In the genomic region with DNA sequence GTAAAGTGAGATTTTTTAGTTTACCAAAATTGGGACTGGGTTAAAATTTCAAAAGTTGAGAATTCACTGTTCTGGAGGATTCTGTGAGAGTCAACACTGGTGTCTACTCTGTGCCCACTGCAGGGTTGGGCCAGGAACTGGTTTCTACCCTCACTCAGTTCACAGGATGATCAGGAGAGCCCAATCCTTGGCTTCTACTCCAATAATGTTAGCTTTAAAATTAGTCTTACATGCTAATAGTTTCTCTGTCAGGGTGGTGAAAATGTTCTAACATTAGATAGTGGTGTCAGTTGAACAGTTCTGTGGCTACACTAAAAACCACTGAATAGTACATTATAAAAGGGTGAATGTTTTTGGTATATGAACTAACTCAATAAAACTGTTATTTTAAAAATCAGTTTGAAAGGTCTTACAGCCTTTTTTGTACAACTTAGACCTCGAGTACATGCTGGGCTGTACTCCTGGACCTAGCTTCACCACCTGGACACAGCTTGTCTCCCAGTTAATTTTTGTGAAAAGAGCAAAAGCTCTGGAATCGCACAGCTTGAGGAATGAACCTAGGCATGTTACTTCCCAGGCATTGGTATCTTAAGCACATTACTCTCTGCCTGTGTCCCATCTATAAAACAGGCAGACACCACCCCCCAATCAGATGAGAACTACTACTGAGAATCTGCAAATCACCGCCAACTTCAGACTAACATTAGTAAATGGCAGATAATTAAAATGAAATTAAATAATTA, we compare ENCODE assay signal across 12 cellular contexts. TPM values are rescaled to one million over a fixed set of nuclear protein-coding genes. Genes with fewer than 3 reads are reported as not detected.
DNase-seq lines count a peak whose midpoint lies in the region; ATAC-seq, FAIRE-seq and TF ChIP-seq lines count a peak whose summit lies in the region.
"Had no signal": no experiment of that assay in that cellular context is flagged by ENCODE, and none has a peak within 500 bp of the region (broad histone marks: within the 10 kb centered on the region; RNA-seq: fewer than 3 reads in every experiment).

No MANE protein-coding gene starts in this region.

- no peak for FAIRE-seq in A549 (lab: Jason Lieb, UNC)

- WGBS in A549 (ENCODE audit: missing lambda C conversion rate): 87% methylated on average over 3 of the region's 3 CpGs

- peaks cover 30% of the 10 kb centered on the region for H3K4me1 ChIP-seq in A549
- H3K4me1 ChIP-seq in fibroblast of lung (ENCODE audit: control insufficient read depth, extremely low read depth, insufficient read depth, low read length): peaks cover 10% of the 10 kb centered on the region

- POLR2A ChIA-PET in A549 (lab: Yijun Ruan, JAX): interaction anchor here (1.7 kb wide), 1 partner anchor 45 kb away, joined by 5 read pairs; the partner anchor contains the start of gene ACVR1

- no peaks in the 10 kb centered on the region for H4K20me1 ChIP-seq in fibroblast of lung (ENCODE audit: control insufficient read depth, extremely low read depth, insufficient read depth, low read length)

- H3K4me2 ChIP-seq in A549: peak overlapping the region; percentile 96
- H3K4me2 ChIP-seq in fibroblast of lung (ENCODE audit: extremely low read depth, insufficient read depth, low read length): peak overlapping the region; percentile 4

- ATAC-seq in A549 (peak in 1 of 2 experiments; percentile 68; a peak in 3 of 6 replicates), SK-N-SH treated with all-trans-retinoic acid at 6 μM for 48 hours (peak; percentile 58), HG02623 (IDR thresholded peaks at IDR 0.05; ENCODE audit: unreplicated experiment) (no peak)

- no peaks in the 10 kb centered on the region for H3K36me3 ChIP-seq in fibroblast of lung (ENCODE audit: control insufficient read depth, insufficient read depth, low read length)

- no peaks in the 10 kb centered on the region for H3K27me3 Mint-ChIP-seq in osteocyte (ENCODE audit: unreplicated experiment)

- TF ChIP-seq CTCF in A549 (IDR thresholded peaks at IDR 0.05) (no peak), fibroblast of lung (conservative IDR thresholded peaks at IDR 0.05 in 1 of 2, IDR thresholded peaks at IDR 0.05 in 1 of 2; ENCODE audit: low read depth in 1 of 2, low read length in 2 of 2) (no peak), osteocyte (IDR thresholded peaks at IDR 0.05) (no peak)

- H3K9me3 ChIP-seq in A549 (no peaks in the 10 kb centered on the region), fibroblast of lung (ENCODE audit: control insufficient read depth, insufficient read depth, low read depth, low read length) (no peaks in the 10 kb centered on the region)

- H3K9ac ChIP-seq in fibroblast of lung (ENCODE audit: insufficient read depth, low read length): no peak overlapping the region

- H3K4me3 ChIP-seq in A549 (no peak overlapping the region), fibroblast of lung (replicated peaks in 1 of 4; ENCODE audit: control extremely low read depth in 1 of 4, insufficient read depth in 1 of 4, low read depth in 3 of 4, low read length in 4 of 4) (no peak overlapping the region)

- CTCF ChIA-PET in A549 (lab: Yijun Ruan, JAX): interaction anchor here (0.7 kb wide), 1 partner anchor 21 kb away, joined by 3 read pairs; no protein-coding TSS in a partner anchor

- peak overlapping the region; percentile 99 for H3K27ac Mint-ChIP-seq in osteocyte (ENCODE audit: unreplicated experiment)

- H3K27ac ChIP-seq in A549 (peak overlapping the region; percentile 87 to 91), fibroblast of lung (ENCODE audit: insufficient read depth, low read length) (peak overlapping the region; percentile 77)

- TF ChIP-seq RAD21 in A549 (conservative IDR thresholded peaks at IDR 0.05 in 1 of 2, IDR thresholded peaks at IDR 0.05 in 1 of 2): no peak

- peaks cover 33% of the 10 kb centered on the region for H3K79me2 ChIP-seq in fibroblast of lung (ENCODE audit: control insufficient read depth, insufficient read depth, low read length)

- no peak overlapping the region for H2AFZ ChIP-seq in fibroblast of lung (ENCODE audit: low read length)

- no peaks in the 10 kb centered on the region for H3K9me3 Mint-ChIP-seq in osteocyte (ENCODE audit: unreplicated experiment)

- DNase-seq in A549 (ENCODE audit: low read depth in 1 of 2, low spot score in 1 of 2): no peak
- peak in 1 of 2 donors; percentile 63 for DNase-seq in fibroblast of lung (ENCODE audit: low read depth in 2 of 2)
- no peak for DNase-seq in osteocyte (ENCODE audit: extremely low spot score, unreplicated experiment)
- no peak for DNase-seq in effector CD8-positive, alpha-beta T cell (lab: John Stamatoyannopoulos, UW)
- DNase-seq in SK-N-DZ (ENCODE audit: low spot score): no peak
- no peak for DNase-seq in dedifferentiated amniotic fluid mesenchymal stem cell (ENCODE audit: extremely low spot score)
- DNase-seq: activated CD8-positive, alpha-beta memory T cell treated with anti-CD3 and anti-CD28 coated beads, Interleukin-2, amount 50 U/mL, for 4 hours; NCI-H187; stimulated activated CD8-positive, alpha-beta memory T cell treated with anti-CD3 and anti-CD28 coated beads, Interleukin-4, amount 100 ng/mL, for 48 hours; T-helper 9 cell had no signal

- no peaks in the 10 kb centered on the region for H3K27me3 ChIP-seq in fibroblast of lung (ENCODE audit: control insufficient read depth, insufficient read depth, low read length)

- no peak for TF ChIP-seq POLR2A in A549 (IDR thresholded peaks at IDR 0.05; ENCODE audit: low read length)

- no peak for TF ChIP-seq EP300 in A549 (IDR thresholded peaks at IDR 0.05)

- H3K4me3 Mint-ChIP-seq in osteocyte (ENCODE audit: unreplicated experiment): peak overlapping the region; percentile 53

- H3K36me3 Mint-ChIP-seq in osteocyte (ENCODE audit: unreplicated experiment): peaks cover 11% of the 10 kb centered on the region

- H3K4me1 Mint-ChIP-seq in osteocyte (ENCODE audit: unreplicated experiment): peaks cover 53% of the 10 kb centered on the region

TF ChIP-seq in A549, 52 proteins besides CTCF, POLR2A, EP300 and RAD21:
- TF ChIP-seq MAZ (IDR thresholded peaks at IDR 0.05; ENCODE audit: borderline replicate concordance, low read depth, low read length) (no peak), HEYL (CRISPR knock-in tag; IDR thresholded peaks at IDR 0.05) (no peak), FOSL2 (IDR thresholded peaks at IDR 0.05) (no peak), FOSL2 (CRISPR knock-in tag; IDR thresholded peaks at IDR 0.05) (no peak), ELK1 (IDR thresholded peaks at IDR 0.05; ENCODE audit: low read depth, low read length) (no peak), RCOR1 (IDR thresholded peaks at IDR 0.05; ENCODE audit: low read depth, low read length) (no peak)

TF ChIP-seq in SK-N-SH treated with all-trans-retinoic acid at 6 μM for 48 hours, 23 proteins besides CTCF, POLR2A, EP300 and RAD21:
- TF ChIP-seq CREB5 (CRISPR knock-in tag; IDR thresholded peaks at IDR 0.05; ENCODE audit: low read depth) (no peak), PATZ1 (CRISPR knock-in tag; IDR thresholded peaks at IDR 0.05; ENCODE audit: borderline replicate concordance) (no peak), CSDC2 (CRISPR knock-in tag; IDR thresholded peaks at IDR 0.05) (no peak), ARNTL (CRISPR knock-in tag; IDR thresholded peaks at IDR 0.05; ENCODE audit: borderline replicate concordance, low read depth) (no peak), ZFP30 (CRISPR knock-in tag; IDR thresholded peaks at IDR 0.05) (no peak), GLIS3 (CRISPR knock-in tag; IDR thresholded peaks at IDR 0.05) (no peak), ZNF70 (CRISPR knock-in tag; IDR thresholded peaks at IDR 0.05) (no peak), ZC3H10 (CRISPR knock-in tag; IDR thresholded peaks at IDR 0.05) (no peak)

RNA-seq across cellular contexts. Expression of gene ACVR1, which starts 44.4 kb away (rescaled TPM):
- polyA plus RNA-seq in A549 (2011; rRNA removed) (21.6 and 33.6 TPM in 2 replicates), A549 (2017; fragmentation: RNase III; extraction: RNeasy Plus Mini Kit Qiagen cat#74134 plus additional on column Dnase treatment) (14.0 to 16.5 TPM (median 14.6 TPM) in 3 replicates), fibroblast of lung (57.1 and 72.1 TPM in 2 replicates)
- polyA plus RNA-seq in A549 (2012; cell fraction: cytosol; rRNA removed): 10.9 and 12.0 TPM in 2 replicates
- 12.6 and 13.9 TPM in 2 replicates for polyA plus RNA-seq in A549 (2012; cell fraction: nucleus; rRNA removed)
- polyA minus RNA-seq in A549 (2011; rRNA and poly(A)+ RNA removed): 22.5 and 23.0 TPM in 2 replicates
- total RNA-seq in fibroblast of lung (30.8 and 42.9 TPM in 2 replicates), osteocyte (59.5 and 66.6 TPM in 2 replicates)
- polyA plus RNA-seq in fibroblast of lung (2012): 40.3 and 51.3 TPM in 2 replicates
- 151 and 156 TPM in 2 replicates for polyA minus RNA-seq in fibroblast of lung (ENCODE audit: low replicate concordance)
- 4.3 and 5.4 TPM in 2 replicates for polyA plus RNA-seq in SK-N-DZ (2014; cell fraction: cytosol; rRNA removed)
- polyA plus RNA-seq in SK-N-DZ (2014; cell fraction: nucleus; rRNA removed): 8.6 and 9.7 TPM in 2 replicates
